ENCODE assay signal across 1 cellular context in genomic region chr5:180816608-180817534, GRCh38.
TF ChIP-seq lines count a peak whose summit lies in the region.

No MANE protein-coding gene starts in this region.

TF ChIP-seq in GM23338, 12 proteins besides CTCF, POLR2A, EP300 and RAD21 (continued from another document):
- TF ChIP-seq ZNF462 (CRISPR knock-in tag; IDR thresholded peaks at IDR 0.05), result no peak
- no peak for TF ChIP-seq POLR2AphosphoS5 (IDR thresholded peaks at IDR 0.05; ENCODE audit: low read depth)
- TF ChIP-seq ETS1 (IDR thresholded peaks at IDR 0.05), result no peak
- TF ChIP-seq CREB1 (CRISPR knock-in tag; IDR thresholded peaks at IDR 0.05; ENCODE audit: low read depth), result no peak
- TF ChIP-seq REST (IDR thresholded peaks at IDR 0.05; ENCODE audit: unreplicated experiment), result no peak
- TF ChIP-seq STAT1 (IDR thresholded peaks at IDR 0.05; ENCODE audit: unreplicated experiment), result no peak
- no peak for TF ChIP-seq EZH2 (IDR thresholded peaks at IDR 0.05; ENCODE audit: low read depth, unreplicated experiment)
TF ChIP-seq in GM23338: peak in this region for 0.
